In the genomic region with DNA sequence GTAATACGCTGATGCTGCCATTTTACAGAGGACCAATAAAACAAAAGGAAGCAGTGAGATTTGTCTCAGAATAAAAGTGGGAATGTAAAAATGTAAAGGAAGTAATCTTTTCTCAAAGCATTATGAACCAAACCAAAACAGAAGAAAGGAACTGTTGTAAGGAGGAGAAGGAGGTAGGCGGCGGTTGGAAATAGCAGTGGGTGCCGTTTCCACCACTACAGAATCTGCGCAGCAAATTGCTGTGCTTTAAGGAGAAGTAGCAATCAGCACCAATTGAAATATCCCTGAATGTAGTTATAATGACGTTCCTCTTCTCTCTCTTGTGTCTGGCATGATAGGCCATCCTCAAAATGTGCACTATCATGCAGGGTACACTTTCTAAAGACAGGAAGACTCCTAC, we compare ENCODE assay signal across 14 cellular contexts.
"Had no signal": no experiment of that assay in that cellular context is flagged by ENCODE, and none has a peak within 500 bp of the region (broad histone marks: within the 10 kb centered on the region; RNA-seq: fewer than 3 reads in every experiment).

No MANE protein-coding gene starts in this region.

- DNase-seq: Karpas-422; KG1; MG63; NCI-H187; NCI-H2029; NCI-H345; NCI-H446 treated with DMSO at 0.1 percent for 48 hours; NCI-H510A treated with DMSO at 0.1 percent for 48 hours; NCI-H526; NK-92 treated with Interleukin-12 subunit alpha and Interleukin-12 subunit beta, amount 100 ng/mL, for 24 hours; PC-3; SHP77 treated with DMSO at 0.1 percent for 48 hours; SJCRH30; T-helper 1 cell had no signal
